In genomic region chr9:98249774-98250173, GRCh38 we compare ENCODE assay signal across 1 cellular context.
TF ChIP-seq lines count a peak whose summit lies in the region.

No MANE protein-coding gene starts in this region.

TF ChIP-seq in K562, 482 proteins besides CTCF, POLR2A, EP300 and RAD21 (continued from another document):
- TF ChIP-seq BCLAF1 (IDR thresholded peaks at IDR 0.05; ENCODE audit: borderline replicate concordance in 1 of 2, control insufficient read depth in 1 of 2, low read depth in 2 of 2, low read length in 1 of 2), result no peak
- TF ChIP-seq MAFF (IDR thresholded peaks at IDR 0.05; ENCODE audit: low read length), result no peak
- no peak for TF ChIP-seq MCM7 (IDR thresholded peaks at IDR 0.05)
- TF ChIP-seq MYC (IDR thresholded peaks at IDR 0.05; ENCODE audit: low read depth, low read length), result no peak
- TF ChIP-seq MYC (CRISPR knock-in tag; IDR thresholded peaks at IDR 0.05; ENCODE audit: borderline replicate concordance, low read depth), result no peak
- TF ChIP-seq MED1 (CRISPR knock-in tag; IDR thresholded peaks at IDR 0.05; ENCODE audit: borderline replicate concordance), result no peak
- no peak for TF ChIP-seq E2F5 (CRISPR knock-in tag; IDR thresholded peaks at IDR 0.05)
